8 cellular contexts compared by ENCODE assay signal in the genomic region with DNA sequence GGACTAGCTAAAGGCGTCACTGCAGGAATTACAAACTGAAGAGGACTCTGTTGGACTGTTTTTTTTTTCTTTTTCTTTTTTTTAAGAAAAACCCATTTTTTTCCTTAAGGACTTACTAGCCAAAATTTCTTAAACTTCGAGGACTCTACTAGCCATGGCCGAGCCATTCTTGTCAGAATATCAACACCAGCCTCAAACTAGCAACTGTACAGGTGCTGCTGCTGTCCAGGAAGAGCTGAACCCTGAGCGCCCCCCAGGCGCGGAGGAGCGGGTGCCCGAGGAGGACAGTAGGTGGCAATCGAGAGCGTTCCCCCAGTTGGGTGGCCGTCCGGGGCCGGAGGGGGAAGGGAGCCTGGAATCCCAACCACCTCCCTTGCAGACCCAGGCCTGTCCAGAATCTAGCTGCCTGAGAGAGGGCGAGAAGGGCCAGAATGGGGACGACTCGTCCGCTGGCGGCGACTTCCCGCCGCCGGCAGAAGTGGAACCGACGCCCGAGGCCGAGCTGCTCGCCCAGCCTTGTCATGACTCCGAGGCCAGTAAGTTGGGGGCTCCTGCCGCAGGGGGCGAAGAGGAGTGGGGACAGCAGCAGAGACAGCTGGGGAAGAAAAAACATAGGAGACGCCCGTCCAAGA. TPM values are rescaled to one million over a fixed set of nuclear protein-coding genes. Genes with fewer than 3 reads are reported as not detected.
DNase-seq lines count a peak whose midpoint lies in the region; ATAC-seq and TF ChIP-seq lines count a peak whose summit lies in the region.

No MANE protein-coding gene starts in this region.

- no peaks in the 10 kb centered on the region for H3K27me3 Mint-ChIP-seq in mesothelial cell of epicardium (ENCODE audit: low read depth)

- peak overlapping the region; percentile 88 for H3K4me3 ChIP-seq in GM12865 (ENCODE audit: low read depth, low read length)
- peak overlapping the region; percentile 86 for H3K4me3 ChIP-seq in OCI-LY3 (ENCODE audit: low read length)

- H3K36me3 Mint-ChIP-seq in mesothelial cell of epicardium, result no peaks in the 10 kb centered on the region
- peaks cover 64% of the 10 kb centered on the region for H3K36me3 Mint-ChIP-seq in stimulated activated effector memory CD8-positive, alpha-beta T cell treated with anti-CD3 and anti-CD28 coated beads, Interleukin-12 subunit alpha, Interleukin-12 subunit beta, amount 100 ng/mL, for 72 hours

- H3K27ac Mint-ChIP-seq in mesothelial cell of epicardium, result peak overlapping the region; percentile 100
- peak overlapping the region; percentile 100 for H3K27ac Mint-ChIP-seq in stimulated activated effector memory CD8-positive, alpha-beta T cell treated with anti-CD3 and anti-CD28 coated beads, Interleukin-12 subunit alpha, Interleukin-12 subunit beta, amount 100 ng/mL, for 72 hours

- DNase-seq in GM12865 (ENCODE audit: low read depth) (peak; percentile 90), HuH-7.5 (ENCODE audit: low spot score) (peak; percentile 78), epidermal melanocyte (ENCODE audit: insufficient read length, low spot score) (peak; percentile 54), mesothelial cell of epicardium (ENCODE audit: low spot score in 2 of 2, unreplicated experiment in 2 of 2) (peak; percentile 63 to 85)
- peak; percentile 75 for DNase-seq in activated T-cell treated with anti-CD3 and anti-CD28 coated beads, Interleukin-2, amount 50 U/mL, for 1 hour
- peak; percentile 65 to 89 for DNase-seq in stimulated activated effector memory CD8-positive, alpha-beta T cell treated with anti-CD3 and anti-CD28 coated beads, Interleukin-12 subunit alpha, Interleukin-12 subunit beta, amount 100 ng/mL, for 72 hours (ENCODE audit: low spot score in 2 of 2)

- no peak overlapping the region for H2AFZ ChIP-seq in OCI-LY3 (ENCODE audit: low read depth, low read length)

- peak overlapping the region; percentile 76 for H3K9ac ChIP-seq in OCI-LY3 (ENCODE audit: low read length)

- no peaks in the 10 kb centered on the region for H3K9me3 ChIP-seq in OCI-LY3 (ENCODE audit: insufficient read depth, low read length)

- H3K27me3 ChIP-seq in OCI-LY3 (ENCODE audit: low read depth, low read length), result no peaks in the 10 kb centered on the region

- peaks cover 22% of the 10 kb centered on the region for H3K4me1 ChIP-seq in OCI-LY3 (ENCODE audit: low read length)

- no peaks in the 10 kb centered on the region for H3K36me3 ChIP-seq in OCI-LY3 (replicated peaks; ENCODE audit: low read depth, low read length)

- peak; percentile 52 for ATAC-seq in stimulated activated effector memory CD8-positive, alpha-beta T cell treated with anti-CD3 and anti-CD28 coated beads, Interleukin-12 subunit alpha, Interleukin-12 subunit beta, amount 100 ng/mL, for 72 hours
- no peak for ATAC-seq in HG02981 (IDR thresholded peaks at IDR 0.05; ENCODE audit: unreplicated experiment)

- peak overlapping the region; percentile 98 for H3K4me3 Mint-ChIP-seq in mesothelial cell of epicardium
- H3K4me3 Mint-ChIP-seq in stimulated activated effector memory CD8-positive, alpha-beta T cell treated with anti-CD3 and anti-CD28 coated beads, Interleukin-12 subunit alpha, Interleukin-12 subunit beta, amount 100 ng/mL, for 72 hours, result peak overlapping the region; percentile 98

- TF ChIP-seq CTCF in GM12865 (IDR thresholded peaks at IDR 0.05; ENCODE audit: insufficient read depth, low read depth, low read length, missing control alignments) (peak; percentile 87), OCI-LY3 (IDR thresholded peaks at IDR 0.05; ENCODE audit: low read depth, low read length) (peak; percentile 89), mesothelial cell of epicardium (IDR thresholded peaks at IDR 0.05; ENCODE audit: unreplicated experiment) (peak; percentile 42)

- H3K27ac ChIP-seq in OCI-LY3 (ENCODE audit: low read length), result peak overlapping the region; percentile 57

- H4K20me1 ChIP-seq in OCI-LY3 (ENCODE audit: insufficient read depth, low read length), result peaks cover 13% of the 10 kb centered on the region

- peaks cover 27% of the 10 kb centered on the region for H3K79me2 ChIP-seq in OCI-LY3 (ENCODE audit: low read length)

- peak overlapping the region; percentile 95 for H3K4me2 ChIP-seq in OCI-LY3 (ENCODE audit: low read length)

- H3K4me1 Mint-ChIP-seq in mesothelial cell of epicardium, result peaks cover 34% of the 10 kb centered on the region
- peaks cover 47% of the 10 kb centered on the region for H3K4me1 Mint-ChIP-seq in stimulated activated effector memory CD8-positive, alpha-beta T cell treated with anti-CD3 and anti-CD28 coated beads, Interleukin-12 subunit alpha, Interleukin-12 subunit beta, amount 100 ng/mL, for 72 hours

- no peaks in the 10 kb centered on the region for H3K9me3 Mint-ChIP-seq in mesothelial cell of epicardium
- H3K9me3 Mint-ChIP-seq in stimulated activated effector memory CD8-positive, alpha-beta T cell treated with anti-CD3 and anti-CD28 coated beads, Interleukin-12 subunit alpha, Interleukin-12 subunit beta, amount 100 ng/mL, for 72 hours, result no peaks in the 10 kb centered on the region

RNA-seq across cellular contexts. Expression of gene HEXIM1, which starts 0.9 kb away (rescaled TPM):
- total RNA-seq in mesothelial cell of epicardium, result 38.2 to 40.6 TPM (median 38.8 TPM) in 3 replicates

RNA-seq across cellular contexts. Expression of gene HEXIM2, which starts 12.5 kb away (rescaled TPM):
- total RNA-seq in mesothelial cell of epicardium, result 6.5 to 9.6 TPM (median 7.7 TPM) in 3 replicates

RNA-seq across cellular contexts. Expression of gene ACBD4, which starts 13.7 kb away (rescaled TPM):
- total RNA-seq in mesothelial cell of epicardium, result 17.0 to 17.4 TPM (median 17.4 TPM) in 3 replicates

RNA-seq across cellular contexts. Expression of gene PLCD3, which starts 16.8 kb away (rescaled TPM):
- 46.6 to 54.0 TPM (median 52.6 TPM) in 3 replicates for total RNA-seq in mesothelial cell of epicardium
